Comparison of ENCODE assay signal across 9 cellular contexts in genomic region chr16:23215435-23215834, GRCh38. TPM values are rescaled to one million over a fixed set of nuclear protein-coding genes. Genes with fewer than 3 reads are reported as not detected.
"Had no signal": no experiment of that assay in that cellular context is flagged by ENCODE, and none has a peak within 500 bp of the region (broad histone marks: within the 10 kb centered on the region; RNA-seq: fewer than 3 reads in every experiment).

No MANE protein-coding gene starts in this region.

- H3K4me3 ChIP-seq: GM12878 had no signal

- FAIRE-seq: G401.6, GM12878, GM12891, GM12892, GM18507, GM19239 had no signal

- ATAC-seq: GM12878 had no signal

- DNase-seq: GDM1, GF-D8 had no signal

RNA-seq across cellular contexts. Expression of gene SCNN1G, which starts 32.9 kb away (rescaled TPM):
- total RNA-seq: G401 had no signal
